ENCODE assay signal across 1 cellular context in genomic region chr9:4970970-4971641, GRCh38.
TF ChIP-seq lines count a peak whose summit lies in the region.

No MANE protein-coding gene starts in this region.

TF ChIP-seq in SK-N-SH, 30 proteins besides CTCF, POLR2A, EP300 and RAD21 (continued from another document):
- TF ChIP-seq PBX3 (IDR thresholded peaks at IDR 0.05) (no peak), TEAD4 (IDR thresholded peaks at IDR 0.05; ENCODE audit: borderline replicate concordance, insufficient read depth) (no peak), MXI1 (IDR thresholded peaks at IDR 0.05; ENCODE audit: low read depth, low read length) (no peak)
TF ChIP-seq in SK-N-SH: peak in this region for 0.
